In the genomic region with DNA sequence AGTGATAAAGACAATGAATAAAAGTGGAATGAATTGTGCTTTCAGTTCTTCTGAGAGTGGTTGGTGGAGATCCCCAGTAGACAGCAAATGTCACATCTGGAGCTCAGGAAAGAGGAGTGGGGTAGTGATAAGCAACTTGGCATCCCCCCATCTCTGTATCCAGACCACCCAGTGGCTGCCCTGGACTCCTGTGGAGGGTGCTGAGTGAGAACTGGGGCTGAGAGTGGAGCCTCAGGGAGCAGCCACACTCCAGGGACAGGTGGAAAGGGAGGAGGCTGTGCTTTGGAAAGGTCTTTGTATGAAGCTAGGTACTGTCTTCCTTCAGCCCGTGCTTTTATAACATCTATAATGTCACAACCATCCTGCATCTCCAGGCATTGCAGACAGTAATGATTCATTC, we compare ENCODE assay signal across 7 cellular contexts.
"Had no signal": no experiment of that assay in that cellular context is flagged by ENCODE, and none has a peak within 500 bp of the region (broad histone marks: within the 10 kb centered on the region; RNA-seq: fewer than 3 reads in every experiment).

No MANE protein-coding gene starts in this region.

- H3K4me3 ChIP-seq: GM23248 had no signal

- DNase-seq: GM23248, GOT3, H7, HCEC 1CT had no signal

- H2AFZ ChIP-seq: GM23248 had no signal

- H3K4me3 Mint-ChIP-seq: IgD-negative memory B cell had no signal

- H3K9ac ChIP-seq: GM23248 had no signal

- H3K36me3 Mint-ChIP-seq: IgD-negative memory B cell had no signal

- H3K9me3 Mint-ChIP-seq: IgD-negative memory B cell had no signal

- H3K27ac ChIP-seq: GM23248, HL-60 had no signal

- ATAC-seq: HepG2 had no signal

- H3K4me1 Mint-ChIP-seq: IgD-negative memory B cell had no signal
